Comparison of ENCODE assay signal across 9 cellular contexts in genomic region chr7:32043688-32044087, GRCh38. TPM values are rescaled to one million over a fixed set of nuclear protein-coding genes. Genes with fewer than 3 reads are reported as not detected.
DNase-seq lines count a peak whose midpoint lies in the region; ATAC-seq and TF ChIP-seq lines count a peak whose summit lies in the region.
"Had no signal": no experiment of that assay in that cellular context is flagged by ENCODE, and none has a peak within 500 bp of the region (broad histone marks: within the 10 kb centered on the region; RNA-seq: fewer than 3 reads in every experiment).

No MANE protein-coding gene starts in this region.

- no peak for TF ChIP-seq CTCF in osteocyte (IDR thresholded peaks at IDR 0.05)

- peak overlapping the region; percentile 23 for H3K27ac Mint-ChIP-seq in osteocyte (ENCODE audit: unreplicated experiment)
- H3K27ac Mint-ChIP-seq in immature natural killer cell, result no peak overlapping the region

- peaks cover 52% of the 10 kb centered on the region for H3K36me3 Mint-ChIP-seq in osteocyte (ENCODE audit: unreplicated experiment)
- peaks cover 0 to 2% (median 0%) of the 10 kb centered on the region in 3 donors for H3K36me3 Mint-ChIP-seq in immature natural killer cell

- peak; percentile 8 for DNase-seq in SHP77 treated with DMSO at 0.1 percent for 48 hours (lab: John Stamatoyannopoulos, UW)
- DNase-seq in osteocyte (ENCODE audit: extremely low spot score, unreplicated experiment), result no peak
- DNase-seq in NCI-H524 treated with DMSO at 0.1 percent for 48 hours (lab: John Stamatoyannopoulos, UW), result no peak
- no peak for DNase-seq in immature natural killer cell
- DNase-seq in activated effector memory CD4-positive, alpha-beta T cell treated with Interleukin-2 at 50 U/mL for 16 hours, result no peak
- DNase-seq: central memory CD4-positive, alpha-beta T cell; NCI-H146 had no signal

- peaks cover 41% of the 10 kb centered on the region for H3K4me1 Mint-ChIP-seq in osteocyte (ENCODE audit: unreplicated experiment)
- no peaks in the 10 kb centered on the region for H3K4me1 Mint-ChIP-seq in immature natural killer cell

- ATAC-seq in GM18517 (IDR thresholded peaks at IDR 0.05; ENCODE audit: unreplicated experiment) (peak; percentile 90), HG02973 (IDR thresholded peaks at IDR 0.05; ENCODE audit: unreplicated experiment) (peak; percentile 70)

- H3K9me3 Mint-ChIP-seq in osteocyte (ENCODE audit: unreplicated experiment), result no peaks in the 10 kb centered on the region
- H3K9me3 Mint-ChIP-seq in immature natural killer cell, result peaks cover 0 to 4% (median 0%) of the 10 kb centered on the region in 6 donors

- H3K27me3 Mint-ChIP-seq in osteocyte (ENCODE audit: unreplicated experiment) (no peaks in the 10 kb centered on the region), immature natural killer cell (ENCODE audit: low read depth in 3 of 3) (peaks cover 0 to 4% (median 0%) of the 10 kb centered on the region in 3 donors)

- H3K4me3 Mint-ChIP-seq in osteocyte (ENCODE audit: unreplicated experiment) (no peak overlapping the region), immature natural killer cell (no peak overlapping the region)

RNA-seq across cellular contexts. Expression of gene PDE1C, which starts 26.5 kb away (rescaled TPM):
- total RNA-seq in osteocyte, result 187 and 193 TPM in 2 replicates
- polyA plus RNA-seq in immature natural killer cell, result under 1 TPM in 1 of 3 donors, not detected in 2; 0.09 TPM
